In genomic region chr10:24287559-24288195, GRCh38 we compare ENCODE assay signal across 22 cellular contexts.
DNase-seq lines count a peak whose midpoint lies in the region; ATAC-seq and TF ChIP-seq lines count a peak whose summit lies in the region.
"Had no signal": no experiment of that assay in that cellular context is flagged by ENCODE, and none has a peak within 500 bp of the region (broad histone marks: within the 10 kb centered on the region; RNA-seq: fewer than 3 reads in every experiment).

No MANE protein-coding gene starts in this region.

- DNase-seq in HT-29 (ENCODE audit: low spot score) (peak; percentile 8), epithelial cell of esophagus (ENCODE audit: low read depth) (peak; percentile 20), psoas muscle (no peak), DMS 273 (lab: John Stamatoyannopoulos, UW; ENCODE audit: unreplicated experiment) (no peak), erythroblast (lab: John Stamatoyannopoulos, UW) (no peak), islet precursor cell (no peak)
- DNase-seq: BE2C; CD8-positive, alpha-beta T cell; DND-41; GOT3; KG1; MM.1S; NCI-H1092 treated with DMSO at 0.1 percent for 48 hours; NCI-H1694; NCI-H2107; NCI-H226; NCI-H526; SJCRH30; SW 1271 had no signal

- no peaks in the 10 kb centered on the region for H3K27me3 ChIP-seq in psoas muscle (ENCODE audit: insufficient read depth in 3 of 3, low read length in 2 of 3)
- H3K27me3 ChIP-seq: BE2C, SJCRH30 had no signal

- WGBS in psoas muscle, 3 donors: 10 to 26% (median 15%) methylated on average over 4 of the region's 4 CpGs

- peaks cover 5% of the 10 kb centered on the region for H3K9me3 ChIP-seq in psoas muscle
- H3K9me3 ChIP-seq: BE2C had no signal

- peak; percentile 26 for TF ChIP-seq CTCF in C4-2B (conservative IDR thresholded peaks at IDR 0.05)
- no peak for TF ChIP-seq CTCF in epithelial cell of esophagus (IDR thresholded peaks at IDR 0.05; ENCODE audit: insufficient read depth, low read depth, low read length, missing control alignments)
- TF ChIP-seq CTCF in psoas muscle (IDR thresholded peaks at IDR 0.05): peak; percentile 17

- H3K36me3 ChIP-seq in psoas muscle (ENCODE audit: insufficient read depth in 1 of 2, low read depth in 1 of 2): peaks cover 0 to 12% of the 10 kb centered on the region in 2 donors
- H3K36me3 ChIP-seq: BE2C had no signal

- ATAC-seq in psoas muscle (peak in 3 of 4 donors; percentile 42 to 74 (median 66)), HG02623 (IDR thresholded peaks at IDR 0.05; ENCODE audit: unreplicated experiment) (no peak)
- ATAC-seq: CD8-positive, alpha-beta T cell; HepG2 had no signal

- peaks cover 23% of the 10 kb centered on the region for H3K4me1 ChIP-seq in psoas muscle
- H3K4me1 ChIP-seq: BE2C, SJCRH30 had no signal

- no peak overlapping the region for H3K27ac ChIP-seq in C4-2B
- H3K27ac ChIP-seq in psoas muscle: peak overlapping the region; percentile 17
- H3K27ac ChIP-seq: SJCRH30 had no signal

- intact Hi-C loops in psoas muscle (cut with DNase I): no loop called here

- no peak for TF ChIP-seq POLR2A in erythroblast (IDR thresholded peaks at IDR 0.05; ENCODE audit: low read length)

- H3K4me3 ChIP-seq in epithelial cell of esophagus (ENCODE audit: low read length): no peak overlapping the region
- H3K4me3 ChIP-seq in psoas muscle: no peak overlapping the region
- H3K4me3 ChIP-seq: SJCRH30 had no signal

Comparison
In these comparisons a context has a peak if more than half of its experiments do, and no peak if none do; other contexts are left out.
1. DNase-seq: peak in HT-29 (single experiment) and epithelial cell of esophagus (single experiment); none in psoas muscle (0 of 2), DMS 273 (single experiment), erythroblast (0 of 2) and islet precursor cell (single experiment).